ENCODE assay signal across 18 cellular contexts in the genomic region with DNA sequence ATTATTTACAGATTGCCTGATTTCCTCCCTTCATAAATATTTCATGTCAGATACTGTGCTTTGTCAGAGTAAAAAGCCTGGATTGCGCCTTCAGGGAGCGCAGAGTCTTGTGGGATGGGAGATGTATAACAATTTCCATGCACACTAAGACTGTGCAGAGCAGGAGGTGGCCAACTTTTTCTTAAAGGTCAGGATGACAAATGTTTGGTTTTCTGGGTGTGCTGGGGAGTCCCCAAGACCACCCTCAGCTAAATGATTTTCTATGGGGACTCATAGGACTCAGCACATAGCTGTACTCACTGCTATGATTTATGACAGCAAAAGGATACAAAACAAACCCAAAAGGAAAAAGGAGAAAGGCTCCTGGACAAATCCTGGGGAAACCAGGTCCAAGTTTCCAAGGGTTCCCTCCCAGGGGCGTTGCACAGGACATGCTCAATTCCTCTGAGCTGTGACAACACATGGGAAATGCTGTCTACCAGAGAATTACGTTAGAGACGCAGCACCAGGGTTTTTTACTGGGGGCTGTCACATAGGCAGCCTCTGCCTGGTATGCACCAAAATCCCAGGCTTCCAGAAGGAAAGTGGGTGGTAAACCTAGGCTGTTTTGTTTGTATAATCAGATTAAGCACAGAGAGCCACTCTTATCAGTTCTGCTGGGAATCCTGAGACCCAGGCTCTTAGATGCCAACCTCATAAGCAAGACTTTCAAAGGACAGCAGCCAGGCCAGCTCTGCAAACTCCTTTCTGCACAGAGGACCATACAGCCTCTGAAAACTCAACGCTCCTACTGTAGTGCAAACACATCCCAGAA. TPM values are rescaled to one million over a fixed set of nuclear protein-coding genes. Genes with fewer than 3 reads are reported as not detected.
DNase-seq lines count a peak whose midpoint lies in the region; ATAC-seq and TF ChIP-seq lines count a peak whose summit lies in the region.
"Had no signal": no experiment of that assay in that cellular context is flagged by ENCODE, and none has a peak within 500 bp of the region (broad histone marks: within the 10 kb centered on the region; RNA-seq: fewer than 3 reads in every experiment).

No MANE protein-coding gene starts in this region.

- H3K9ac ChIP-seq in SK-N-SH (no peak overlapping the region), neural progenitor cell (no peak overlapping the region)
- H3K9ac ChIP-seq: BLaER1 had no signal

- peaks cover 12% of the 10 kb centered on the region for H3K27me3 Mint-ChIP-seq in neural progenitor cell (ENCODE audit: insufficient read depth, low read depth)

- DNase-seq in SK-N-SH: peak; percentile 71
- peak; percentile 13 for DNase-seq in ELF-1 (ENCODE audit: low read depth, low spot score)
- peak; percentile 16 for DNase-seq in fibroblast of villous mesenchyme (ENCODE audit: low read depth)
- peak; percentile 33 for DNase-seq in neural progenitor cell (ENCODE audit: low spot score)
- no peak for DNase-seq in dedifferentiated amniotic fluid mesenchymal stem cell (ENCODE audit: extremely low spot score)
- no peak for DNase-seq in prostate gland (ENCODE audit: low spot score)
- no peak for DNase-seq in activated CD8-positive, alpha-beta memory T cell treated with anti-CD3 and anti-CD28 coated beads, Interleukin-2, amount 50 U/mL, for 48 hours
- DNase-seq: CD4-positive, CD25-positive, alpha-beta regulatory T cell; DMS153; HCEC 1CT; KBM-7; NCI-H2029; NCI-H446 treated with DMSO at 0.1 percent for 48 hours; NCI-H526; RPMI8226; SHP77 had no signal

- no peak overlapping the region for H3K4me3 Mint-ChIP-seq in neural progenitor cell
- H3K4me3 Mint-ChIP-seq: CD4-positive, CD25-positive, alpha-beta regulatory T cell had no signal

- TF ChIP-seq EP300 in SK-N-SH (IDR thresholded peaks at IDR 0.05; ENCODE audit: borderline replicate concordance in 1 of 2, low read depth in 1 of 2, low read length in 1 of 2): peak in 1 of 2 experiments; percentile 40; a peak in 1 of 4 replicates

- no peaks in the 10 kb centered on the region for H3K9me3 Mint-ChIP-seq in neural progenitor cell

- H3K4me2 ChIP-seq in SK-N-SH (no peak overlapping the region), neural progenitor cell (no peak overlapping the region)
- H3K4me2 ChIP-seq: BLaER1 had no signal

- H4K20me1 ChIP-seq in SK-N-SH (ENCODE audit: insufficient read depth): no peaks in the 10 kb centered on the region
- H4K20me1 ChIP-seq in neural progenitor cell (ENCODE audit: low read depth): no peaks in the 10 kb centered on the region
- H4K20me1 ChIP-seq: BLaER1 had no signal

- no peak for TF ChIP-seq CTCF in SK-N-SH (IDR thresholded peaks at IDR 0.05)
- no peak for TF ChIP-seq CTCF in fibroblast of villous mesenchyme (IDR thresholded peaks at IDR 0.05; ENCODE audit: insufficient read depth, low read depth, low read length)
- TF ChIP-seq CTCF in neural progenitor cell (IDR thresholded peaks at IDR 0.05): no peak
- no peak for TF ChIP-seq CTCF in prostate gland (IDR thresholded peaks at IDR 0.05)

- H3K9me3 ChIP-seq in SK-N-SH: no peaks in the 10 kb centered on the region
- no peaks in the 10 kb centered on the region for H3K9me3 ChIP-seq in neural progenitor cell (ENCODE audit: low read depth)
- no peaks in the 10 kb centered on the region for H3K9me3 ChIP-seq in prostate gland
- H3K9me3 ChIP-seq: BLaER1 had no signal

- CTCF ChIA-PET in SK-N-SH (lab: Yijun Ruan, JAX): interaction anchor here (0.6 to 1.0 kb wide), 2 partner anchors 14 to 498 kb away, joined by 3 to 4 read pairs; no protein-coding TSS in a partner anchor

- no peak overlapping the region for H3K4me3 ChIP-seq in SK-N-SH (ENCODE audit: low read depth in 2 of 2, low read length in 1 of 2)
- no peak overlapping the region for H3K4me3 ChIP-seq in fibroblast of villous mesenchyme (ENCODE audit: low read depth, low read length)
- H3K4me3 ChIP-seq in neural progenitor cell: no peak overlapping the region
- H3K4me3 ChIP-seq in prostate gland: no peak overlapping the region
- H3K4me3 ChIP-seq: BLaER1 had no signal

- H3K79me2 ChIP-seq in SK-N-SH (ENCODE audit: insufficient read depth): no peaks in the 10 kb centered on the region
- no peaks in the 10 kb centered on the region for H3K79me2 ChIP-seq in neural progenitor cell (ENCODE audit: low read depth)

- ATAC-seq in SK-N-SH treated with all-trans-retinoic acid at 6 μM for 48 hours: no peak

- H3K27ac ChIP-seq in SK-N-SH (ENCODE audit: low read depth in 2 of 2, low read length in 1 of 2) (peak overlapping the region in 1 of 2 experiments; percentile 62; a peak in 2 of 4 replicates), neural progenitor cell (no peak overlapping the region), prostate gland (no peak overlapping the region)
- H3K27ac ChIP-seq: BLaER1 had no signal

- H3K36me3 Mint-ChIP-seq in neural progenitor cell: no peaks in the 10 kb centered on the region
- H3K36me3 Mint-ChIP-seq: CD4-positive, CD25-positive, alpha-beta regulatory T cell had no signal

- H3K4me1 ChIP-seq in SK-N-SH (ENCODE audit: control insufficient read depth in 1 of 2, insufficient read depth in 2 of 2, low read depth in 1 of 2, low read length in 1 of 2) (peaks cover 0 to 18% of the 10 kb centered on the region in 2 experiments; a peak in 1 of 4 replicates), neural progenitor cell (peaks cover 10% of the 10 kb centered on the region), prostate gland (replicated peaks) (no peaks in the 10 kb centered on the region)
- H3K4me1 ChIP-seq: BLaER1 had no signal

- peak; percentile 18; the same call in 1 of the 2 replicates for TF ChIP-seq RAD21 in SK-N-SH (IDR thresholded peaks at IDR 0.05; ENCODE audit: low read length)

- H3K27ac Mint-ChIP-seq in neural progenitor cell: no peak overlapping the region
- H3K27ac Mint-ChIP-seq: CD4-positive, CD25-positive, alpha-beta regulatory T cell had no signal

- no peak overlapping the region for H2AFZ ChIP-seq in SK-N-SH (ENCODE audit: low read depth)
- H2AFZ ChIP-seq in neural progenitor cell (replicated peaks): no peak overlapping the region

- H3K27me3 ChIP-seq in SK-N-SH (ENCODE audit: insufficient read depth) (no peaks in the 10 kb centered on the region), neural progenitor cell (no peaks in the 10 kb centered on the region), prostate gland (replicated peaks; ENCODE audit: insufficient read depth) (no peaks in the 10 kb centered on the region)
- H3K27me3 ChIP-seq: BLaER1 had no signal

- peaks cover 9% of the 10 kb centered on the region for H3K4me1 Mint-ChIP-seq in neural progenitor cell
- H3K4me1 Mint-ChIP-seq: CD4-positive, CD25-positive, alpha-beta regulatory T cell had no signal

- H3K9me2 ChIP-seq in SK-N-SH: no peaks in the 10 kb centered on the region

- TF ChIP-seq POLR2A in prostate gland (IDR thresholded peaks at IDR 0.05): no peak

- H3F3A ChIP-seq in SK-N-SH (replicated peaks; ENCODE audit: insufficient read depth): no peaks in the 10 kb centered on the region
- H3F3A ChIP-seq in neural progenitor cell (ENCODE audit: low read depth): no peaks in the 10 kb centered on the region

- H3K36me3 ChIP-seq in SK-N-SH (replicated peaks in 1 of 2; ENCODE audit: control insufficient read depth in 1 of 2, insufficient read depth in 2 of 2, low read length in 1 of 2) (no peaks in the 10 kb centered on the region), neural progenitor cell (no peaks in the 10 kb centered on the region), prostate gland (no peaks in the 10 kb centered on the region)
- H3K36me3 ChIP-seq: BLaER1 had no signal

- POLR2A ChIA-PET in SK-N-SH (lab: Yijun Ruan, JAX): no interaction called here

- whole genome bisulfite sequencing in SK-N-SH (ENCODE audit: low lambda C conversion rate): 50% methylated on average over 6 of the region's 6 CpGs
- 72% methylated on average over 6 of the region's 6 CpGs for WGBS in prostate gland

- intact Hi-C loops in prostate gland (cut with DNase I): no loop called here

TF ChIP-seq in SK-N-SH, 30 proteins besides CTCF, POLR2A, EP300 and RAD21:
- no peak for TF ChIP-seq RFX5 (IDR thresholded peaks at IDR 0.05; ENCODE audit: low read length)
- TF ChIP-seq MXI1 (IDR thresholded peaks at IDR 0.05; ENCODE audit: low read depth, low read length): no peak
- TF ChIP-seq, protein P1, sequence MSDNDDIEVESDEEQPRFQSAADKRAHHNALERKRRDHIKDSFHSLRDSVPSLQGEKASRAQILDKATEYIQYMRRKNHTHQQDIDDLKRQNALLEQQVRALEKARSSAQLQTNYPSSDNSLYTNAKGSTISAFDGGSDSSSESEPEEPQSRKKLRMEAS (IDR thresholded peaks at IDR 0.05; ENCODE audit: low read depth): no peak
- peak; percentile 50; the same call in 1 of the 2 replicates for TF ChIP-seq GATA2 (CRISPR knock-in tag; IDR thresholded peaks at IDR 0.05)
- no peak for TF ChIP-seq NFIC (IDR thresholded peaks at IDR 0.05; ENCODE audit: borderline replicate concordance)
- TF ChIP-seq NRF1 (IDR thresholded peaks at IDR 0.05; ENCODE audit: low read depth, low read length): no peak

TF ChIP-seq in SK-N-SH treated with all-trans-retinoic acid at 6 μM for 48 hours, 23 proteins besides CTCF, POLR2A, EP300 and RAD21 (continues in another document):
- no peak for TF ChIP-seq ZNF70 (CRISPR knock-in tag; IDR thresholded peaks at IDR 0.05)
- TF ChIP-seq, protein P2, sequence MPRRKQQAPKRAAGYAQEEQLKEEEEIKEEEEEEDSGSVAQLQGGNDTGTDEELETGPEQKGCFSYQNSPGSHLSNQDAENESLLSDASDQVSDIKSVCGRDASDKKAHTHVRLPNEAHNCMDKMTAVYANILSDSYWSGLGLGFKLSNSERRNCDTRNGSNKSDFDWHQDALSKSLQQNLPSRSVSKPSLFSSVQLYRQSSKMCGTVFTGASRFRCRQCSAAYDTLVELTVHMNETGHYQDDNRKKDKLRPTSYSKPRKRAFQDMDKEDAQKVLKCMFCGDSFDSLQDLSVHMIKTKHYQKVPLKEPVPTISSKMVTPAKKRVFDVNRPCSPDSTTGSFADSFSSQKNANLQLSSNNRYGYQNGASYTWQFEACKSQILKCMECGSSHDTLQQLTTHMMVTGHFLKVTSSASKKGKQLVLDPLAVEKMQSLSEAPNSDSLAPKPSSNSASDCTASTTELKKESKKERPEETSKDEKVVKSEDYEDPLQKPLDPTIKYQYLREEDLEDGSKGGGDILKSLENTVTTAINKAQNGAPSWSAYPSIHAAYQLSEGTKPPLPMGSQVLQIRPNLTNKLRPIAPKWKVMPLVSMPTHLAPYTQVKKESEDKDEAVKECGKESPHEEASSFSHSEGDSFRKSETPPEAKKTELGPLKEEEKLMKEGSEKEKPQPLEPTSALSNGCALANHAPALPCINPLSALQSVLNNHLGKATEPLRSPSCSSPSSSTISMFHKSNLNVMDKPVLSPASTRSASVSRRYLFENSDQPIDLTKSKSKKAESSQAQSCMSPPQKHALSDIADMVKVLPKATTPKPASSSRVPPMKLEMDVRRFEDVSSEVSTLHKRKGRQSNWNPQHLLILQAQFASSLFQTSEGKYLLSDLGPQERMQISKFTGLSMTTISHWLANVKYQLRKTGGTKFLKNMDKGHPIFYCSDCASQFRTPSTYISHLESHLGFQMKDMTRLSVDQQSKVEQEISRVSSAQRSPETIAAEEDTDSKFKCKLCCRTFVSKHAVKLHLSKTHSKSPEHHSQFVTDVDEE (CRISPR knock-in tag; IDR thresholded peaks at IDR 0.05): no peak

RNA-seq across cellular contexts. Expression of gene CSNK2A3, which starts 59.0 kb away (rescaled TPM):
- 0.31 and 0.97 TPM in 2 replicates for polyA plus RNA-seq in SK-N-SH (2012; rRNA removed)
- polyA plus RNA-seq in SK-N-SH (2012; cell fraction: cytosol; rRNA removed): 1.6 and 3.2 TPM in 2 replicates
- 0.35 and 1.2 TPM in 2 replicates for polyA plus RNA-seq in SK-N-SH (2012; cell fraction: nucleus; rRNA removed)
- total RNA-seq in fibroblast of villous mesenchyme (2.3 and 3.9 TPM in 2 replicates), neural progenitor cell (ENCODE audit: low replicate concordance) (1.7 and 5.9 TPM in 2 replicates), prostate gland (1 to 10 TPM; 1.1 to 3.0 TPM)
- total RNA-seq: CD4-positive, CD25-positive, alpha-beta regulatory T cell had no signal

Comparison
In these comparisons a context has a peak if more than half of its experiments do, and no peak if none do; other contexts are left out.
1. DNase-seq: peak in SK-N-SH (single experiment), ELF-1 (single experiment), fibroblast of villous mesenchyme (single experiment) and neural progenitor cell (single experiment); none in dedifferentiated amniotic fluid mesenchymal stem cell (single experiment), prostate gland (single experiment) and activated CD8-positive, alpha-beta memory T cell treated with anti-CD3 and anti-CD28 coated beads, Interleukin-2, amount 50 U/mL, for 48 hours (single experiment).